In the genomic region with DNA sequence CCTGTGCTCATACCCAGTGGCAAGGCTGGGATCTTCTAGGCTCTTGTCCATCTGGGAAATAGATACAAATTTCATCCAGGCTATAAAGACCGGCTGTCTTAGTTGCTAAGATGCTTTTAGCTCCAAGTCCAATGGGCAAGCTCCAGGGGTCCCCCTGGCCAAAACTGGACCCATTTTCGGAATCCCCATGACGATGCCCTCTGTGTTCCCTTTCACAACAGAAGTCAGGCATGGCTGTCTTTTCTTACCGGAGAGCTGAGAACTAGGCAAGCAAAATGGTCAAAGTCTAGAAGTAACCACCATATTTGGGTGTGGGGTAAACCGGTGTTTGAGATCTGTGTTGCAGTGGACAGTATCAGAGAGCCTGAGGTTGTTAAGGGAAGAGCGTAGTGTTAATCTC, we compare ENCODE assay signal across 8 cellular contexts. TPM values are rescaled to one million over a fixed set of nuclear protein-coding genes. Genes with fewer than 3 reads are reported as not detected.
DNase-seq lines count a peak whose midpoint lies in the region; ATAC-seq lines count a peak whose summit lies in the region.

No MANE protein-coding gene starts in this region.

- peak overlapping the region; percentile 81 for H3K27ac Mint-ChIP-seq in T-helper 1 cell treated with Interleukin-12 subunit alpha and Interleukin-12 subunit beta and Interleukin-4 antibody, amounts not matched to agents 30 μg/mL and 1 μg/mL, for 36 hours
- H3K27ac Mint-ChIP-seq in activated T-helper 1 cell treated with anti-CD3 and anti-CD28 coated beads, Interleukin-12 subunit alpha, Interleukin-12 subunit beta, Interleukin-2, Interleukin-4 antibody, amounts not matched to agents 30 ng/mL and 10 ng/mL and 1 ng/mL, durations not matched to agents 14 hours and 24 hours and 36 hours = peak overlapping the region; percentile 100
- H3K27ac Mint-ChIP-seq in stimulated activated naive CD8-positive, alpha-beta T cell treated with anti-CD3 and anti-CD28 coated beads, Interleukin-15, amount 100 ng/mL, for 72 hours = peak overlapping the region; percentile 99 to 100

- no peaks in the 10 kb centered on the region for H3K27me3 ChIP-seq in SJCRH30

- peaks cover 28% of the 10 kb centered on the region for H3K4me1 Mint-ChIP-seq in T-helper 1 cell treated with Interleukin-12 subunit alpha and Interleukin-12 subunit beta and Interleukin-4 antibody, amounts not matched to agents 30 μg/mL and 1 μg/mL, for 36 hours (ENCODE audit: low read depth)
- peaks cover 37% of the 10 kb centered on the region for H3K4me1 Mint-ChIP-seq in activated T-helper 1 cell treated with anti-CD3 and anti-CD28 coated beads, Interleukin-12 subunit alpha, Interleukin-12 subunit beta, Interleukin-2, Interleukin-4 antibody, amounts not matched to agents 30 ng/mL and 10 ng/mL and 1 ng/mL, durations not matched to agents 14 hours and 24 hours and 36 hours (ENCODE audit: low read depth)
- peaks cover 61% of the 10 kb centered on the region for H3K4me1 Mint-ChIP-seq in stimulated activated naive CD8-positive, alpha-beta T cell treated with anti-CD3 and anti-CD28 coated beads, Interleukin-15, amount 100 ng/mL, for 72 hours

- intact Hi-C loops in activated T-helper 1 cell treated with anti-CD3 and anti-CD28 coated beads, Interleukin-12 subunit alpha, Interleukin-12 subunit beta, Interleukin-2, Interleukin-4 antibody, amounts not matched to agents 30 ng/mL and 10 ng/mL and 1 ng/mL, durations not matched to agents 14 hours and 24 hours and 36 hours (cut with micrococcal nuclease) = loop anchor here (1.0 to 5.0 kb wide), 5 partner anchors 18 to 306 kb away; a partner anchor contains a TSS

- DNase-seq in T-helper 1 cell = no peak
- no peak for DNase-seq in activated T-helper 1 cell treated with anti-CD3 and anti-CD28 coated beads, Interleukin-12 subunit alpha, Interleukin-12 subunit beta, Interleukin-2, Interleukin-4 antibody, amounts not matched to agents 30 ng/mL and 10 ng/mL and 1 ng/mL, durations not matched to agents 14 hours and 24 hours and 36 hours (ENCODE audit: low spot score)
- DNase-seq in stimulated activated naive CD8-positive, alpha-beta T cell treated with anti-CD3 and anti-CD28 coated beads, Interleukin-15, amount 100 ng/mL, for 72 hours = no peak
- no peak for DNase-seq in SJCRH30
- DNase-seq in cerebellar cortex (ENCODE audit: low spot score) = no peak
- no peak for DNase-seq in HUDEP-2 (lab: John Stamatoyannopoulos, UW; ENCODE audit: unreplicated experiment in 76 of 76)

- no peak for ATAC-seq in stimulated activated naive CD8-positive, alpha-beta T cell treated with anti-CD3 and anti-CD28 coated beads, Interleukin-15, amount 100 ng/mL, for 72 hours

- peak overlapping the region; percentile 85 for H3K4me3 Mint-ChIP-seq in T-helper 1 cell treated with Interleukin-12 subunit alpha and Interleukin-12 subunit beta and Interleukin-4 antibody, amounts not matched to agents 30 μg/mL and 1 μg/mL, for 36 hours
- peak overlapping the region; percentile 99 for H3K4me3 Mint-ChIP-seq in activated T-helper 1 cell treated with anti-CD3 and anti-CD28 coated beads, Interleukin-12 subunit alpha, Interleukin-12 subunit beta, Interleukin-2, Interleukin-4 antibody, amounts not matched to agents 30 ng/mL and 10 ng/mL and 1 ng/mL, durations not matched to agents 14 hours and 24 hours and 36 hours
- H3K4me3 Mint-ChIP-seq in stimulated activated naive CD8-positive, alpha-beta T cell treated with anti-CD3 and anti-CD28 coated beads, Interleukin-15, amount 100 ng/mL, for 72 hours = peak overlapping the region; percentile 83 to 97

- peaks cover 13% of the 10 kb centered on the region for H3K36me3 Mint-ChIP-seq in T-helper 1 cell treated with Interleukin-12 subunit alpha and Interleukin-12 subunit beta and Interleukin-4 antibody, amounts not matched to agents 30 μg/mL and 1 μg/mL, for 36 hours (ENCODE audit: low read depth)
- H3K36me3 Mint-ChIP-seq in activated T-helper 1 cell treated with anti-CD3 and anti-CD28 coated beads, Interleukin-12 subunit alpha, Interleukin-12 subunit beta, Interleukin-2, Interleukin-4 antibody, amounts not matched to agents 30 ng/mL and 10 ng/mL and 1 ng/mL, durations not matched to agents 14 hours and 24 hours and 36 hours (ENCODE audit: low read depth) = peaks cover 14% of the 10 kb centered on the region

- no peaks in the 10 kb centered on the region for H3K4me1 ChIP-seq in SJCRH30

- H3K27ac ChIP-seq in SJCRH30 = no peak overlapping the region

- H3K9me3 Mint-ChIP-seq in T-helper 1 cell treated with Interleukin-12 subunit alpha and Interleukin-12 subunit beta and Interleukin-4 antibody, amounts not matched to agents 30 μg/mL and 1 μg/mL, for 36 hours = no peaks in the 10 kb centered on the region
- H3K9me3 Mint-ChIP-seq in activated T-helper 1 cell treated with anti-CD3 and anti-CD28 coated beads, Interleukin-12 subunit alpha, Interleukin-12 subunit beta, Interleukin-2, Interleukin-4 antibody, amounts not matched to agents 30 ng/mL and 10 ng/mL and 1 ng/mL, durations not matched to agents 14 hours and 24 hours and 36 hours = no peaks in the 10 kb centered on the region
- no peaks in the 10 kb centered on the region for H3K9me3 Mint-ChIP-seq in stimulated activated naive CD8-positive, alpha-beta T cell treated with anti-CD3 and anti-CD28 coated beads, Interleukin-15, amount 100 ng/mL, for 72 hours

- no peaks in the 10 kb centered on the region for H3K36me3 ChIP-seq in SJCRH30

- H3K9me3 ChIP-seq in iPS-18c (ENCODE audit: control insufficient read depth, insufficient read depth, low read length) = no peaks in the 10 kb centered on the region
- no peaks in the 10 kb centered on the region for H3K9me3 ChIP-seq in SJCRH30 (replicated peaks)

- H3K4me3 ChIP-seq in iPS-18c (ENCODE audit: insufficient read depth, low read depth, low read length) (peak overlapping the region; percentile 100; the same call in 1 of the 2 replicates), SJCRH30 (no peak overlapping the region)

- H3K27me3 Mint-ChIP-seq in T-helper 1 cell treated with Interleukin-12 subunit alpha and Interleukin-12 subunit beta and Interleukin-4 antibody, amounts not matched to agents 30 μg/mL and 1 μg/mL, for 36 hours (ENCODE audit: low read depth) = no peaks in the 10 kb centered on the region
- no peaks in the 10 kb centered on the region for H3K27me3 Mint-ChIP-seq in activated T-helper 1 cell treated with anti-CD3 and anti-CD28 coated beads, Interleukin-12 subunit alpha, Interleukin-12 subunit beta, Interleukin-2, Interleukin-4 antibody, amounts not matched to agents 30 ng/mL and 10 ng/mL and 1 ng/mL, durations not matched to agents 14 hours and 24 hours and 36 hours (ENCODE audit: insufficient read depth)
- no peaks in the 10 kb centered on the region for H3K27me3 Mint-ChIP-seq in stimulated activated naive CD8-positive, alpha-beta T cell treated with anti-CD3 and anti-CD28 coated beads, Interleukin-15, amount 100 ng/mL, for 72 hours

RNA-seq across cellular contexts. Expression of a gene that starts 1.0 kb away (rescaled TPM):
- total RNA-seq in activated T-helper 1 cell treated with anti-CD3 and anti-CD28 coated beads, Interleukin-12 subunit alpha, Interleukin-12 subunit beta, Interleukin-2, Interleukin-4 antibody, amounts not matched to agents 30 ng/mL and 10 ng/mL and 1 ng/mL, durations not matched to agents 14 hours and 24 hours and 36 hours = 17.0 and 18.3 TPM in 2 replicates
- 5.5 and 6.5 TPM in 2 replicates for total RNA-seq in SJCRH30 (2014; rRNA removed; shearing (Covaris generic))

RNA-seq across cellular contexts. Expression of a gene that starts 10.2 kb away (rescaled TPM):
- 105 and 107 TPM in 2 replicates for total RNA-seq in activated T-helper 1 cell treated with anti-CD3 and anti-CD28 coated beads, Interleukin-12 subunit alpha, Interleukin-12 subunit beta, Interleukin-2, Interleukin-4 antibody, amounts not matched to agents 30 ng/mL and 10 ng/mL and 1 ng/mL, durations not matched to agents 14 hours and 24 hours and 36 hours
- 93.9 and 97.1 TPM in 2 replicates for total RNA-seq in SJCRH30 (2014; rRNA removed; shearing (Covaris generic))

RNA-seq across cellular contexts. Expression of a gene that starts 27.4 kb away (rescaled TPM):
- 12.1 and 12.2 TPM in 2 replicates for total RNA-seq in activated T-helper 1 cell treated with anti-CD3 and anti-CD28 coated beads, Interleukin-12 subunit alpha, Interleukin-12 subunit beta, Interleukin-2, Interleukin-4 antibody, amounts not matched to agents 30 ng/mL and 10 ng/mL and 1 ng/mL, durations not matched to agents 14 hours and 24 hours and 36 hours
- 0.14 and 0.33 TPM in 2 replicates for total RNA-seq in SJCRH30 (2014; rRNA removed; shearing (Covaris generic))

RNA-seq across cellular contexts. Expression of a gene that starts 43.1 kb away (rescaled TPM):
- total RNA-seq in activated T-helper 1 cell treated with anti-CD3 and anti-CD28 coated beads, Interleukin-12 subunit alpha, Interleukin-12 subunit beta, Interleukin-2, Interleukin-4 antibody, amounts not matched to agents 30 ng/mL and 10 ng/mL and 1 ng/mL, durations not matched to agents 14 hours and 24 hours and 36 hours = 57.1 and 59.5 TPM in 2 replicates
- total RNA-seq in SJCRH30 (2014; rRNA removed; shearing (Covaris generic)) = 6.1 and 7.6 TPM in 2 replicates

RNA-seq across cellular contexts. Expression of a gene that starts 49.7 kb away (rescaled TPM):
- 94.3 and 98.6 TPM in 2 replicates for total RNA-seq in activated T-helper 1 cell treated with anti-CD3 and anti-CD28 coated beads, Interleukin-12 subunit alpha, Interleukin-12 subunit beta, Interleukin-2, Interleukin-4 antibody, amounts not matched to agents 30 ng/mL and 10 ng/mL and 1 ng/mL, durations not matched to agents 14 hours and 24 hours and 36 hours
- 32.3 and 32.7 TPM in 2 replicates for total RNA-seq in SJCRH30 (2014; rRNA removed; shearing (Covaris generic))
